In genomic region chr2:74744731-74745505, GRCh38 we compare ENCODE assay signal across 22 cellular contexts.
DNase-seq lines count a peak whose midpoint lies in the region; ATAC-seq, FAIRE-seq and TF ChIP-seq lines count a peak whose summit lies in the region.
"Had no signal": no experiment of that assay in that cellular context is flagged by ENCODE, and none has a peak within 500 bp of the region (broad histone marks: within the 10 kb centered on the region; RNA-seq: fewer than 3 reads in every experiment).

No MANE protein-coding gene starts in this region.

- no peaks in the 10 kb centered on the region for H4K20me1 ChIP-seq in HepG2 (ENCODE audit: insufficient read depth, low read length)

- no peaks in the 10 kb centered on the region for H3K36me3 ChIP-seq in HepG2 (replicated peaks in 1 of 2; ENCODE audit: control insufficient read depth in 1 of 2, insufficient read depth in 2 of 2, low read length in 2 of 2)
- no peaks in the 10 kb centered on the region for H3K36me3 ChIP-seq in right lobe of liver
- H3K36me3 ChIP-seq: HAP-1, MG63 had no signal

- H3K79me2 ChIP-seq in HepG2 (ENCODE audit: insufficient read depth, low read length), result no peaks in the 10 kb centered on the region

- H3K4me1 ChIP-seq in HepG2 (ENCODE audit: insufficient read depth, low read length), result peaks cover 71% of the 10 kb centered on the region
- no peaks in the 10 kb centered on the region for H3K4me1 ChIP-seq in right lobe of liver
- H3K4me1 ChIP-seq: HAP-1 had no signal

- no peaks in the 10 kb centered on the region for H3K27me3 Mint-ChIP-seq in chondrocyte (ENCODE audit: low read depth)
- no peaks in the 10 kb centered on the region for H3K27me3 Mint-ChIP-seq in activated naive CD4-positive, alpha-beta T cell treated with anti-CD3 and anti-CD28 coated beads, Interleukin-2, amount 10 ng/mL, durations not matched to agents 7 days and 5 days

- no peak overlapping the region for H3K4me3 ChIP-seq in HepG2 (replicated peaks in 1 of 3; ENCODE audit: insufficient read depth in 1 of 3, low read depth in 2 of 3, low read length in 3 of 3)
- no peak overlapping the region for H3K4me3 ChIP-seq in right lobe of liver
- H3K4me3 ChIP-seq: HAP-1, MG63 had no signal

- WGBS in HepG2 (ENCODE audit: low lambda C conversion rate), result 2% methylated on average over 3 of the region's 3 CpGs
- WGBS in right lobe of liver (ENCODE audit: insufficient coverage, low coverage, low lambda C conversion rate, missing lambda C conversion rate), result 12% methylated on average over 3 of the region's 3 CpGs

- no peak for DNase-seq in HepG2 (ENCODE audit: low spot score)
- DNase-seq in right lobe of liver, result no peak
- peak; percentile 54 for DNase-seq in cerebellar cortex (ENCODE audit: low spot score)
- peak; percentile 78 for DNase-seq in islet precursor cell
- DNase-seq in GM12892 (ENCODE audit: insufficient read length), result no peak
- DNase-seq in chondrocyte (ENCODE audit: low spot score), result no peak
- no peak for DNase-seq in activated naive CD4-positive, alpha-beta T cell treated with anti-CD3 and anti-CD28 coated beads, Interleukin-2, amount 10 ng/mL, durations not matched to agents 7 days and 5 days
- DNase-seq: CD4-positive, CD25-positive, alpha-beta regulatory T cell; GOT3; HFFc6; KG1; MG63; NCI-H1417; NCI-H1694; NCI-H2081; NCI-H345; NCI-H774; SHP77 had no signal

- POLR2A ChIA-PET in HepG2 (lab: Yijun Ruan, JAX), result no interaction called here

- no peak overlapping the region for H3K27ac ChIP-seq in HepG2 (ENCODE audit: extremely low read length, insufficient read depth, low read length)
- no peak overlapping the region for H3K27ac ChIP-seq in right lobe of liver

- in situ Hi-C loops in HepG2 (cut with HindIII; ENCODE audit: extremely low pct_ligation_motif_present, low pct_unique_long_range_greater_than_20kb), result no loop called here

- no peak for TF ChIP-seq RAD21 in HepG2 (CRISPR knock-in tag; IDR thresholded peaks at IDR 0.05)

- BruUV-seq in HepG2 (replicated peaks; lab: Mats Ljungman, UMichigan), result no TSS peak

- peaks cover 49% of the 10 kb centered on the region for H3K4me1 Mint-ChIP-seq in chondrocyte (ENCODE audit: low read depth)
- H3K4me1 Mint-ChIP-seq in activated naive CD4-positive, alpha-beta T cell treated with anti-CD3 and anti-CD28 coated beads, Interleukin-2, amount 10 ng/mL, durations not matched to agents 7 days and 5 days, result no peaks in the 10 kb centered on the region
- H3K4me1 Mint-ChIP-seq: CD4-positive, CD25-positive, alpha-beta regulatory T cell had no signal

- no peak overlapping the region for H3K9ac ChIP-seq in HepG2 (ENCODE audit: insufficient read depth, low read depth, low read length)

- no peak for TF ChIP-seq POLR2A in HepG2 (IDR thresholded peaks at IDR 0.05; ENCODE audit: insufficient read depth in 1 of 2, low read depth in 2 of 2, low read length in 2 of 2)
- no peak for TF ChIP-seq POLR2A in right lobe of liver (IDR thresholded peaks at IDR 0.05)
- no peak for TF ChIP-seq POLR2A in GM12892 (IDR thresholded peaks at IDR 0.05; ENCODE audit: low read depth, low read length)

- peaks cover 0 to 37% of the 10 kb centered on the region in 2 experiments; a peak in 4 of 5 replicates for H3K27me3 ChIP-seq in HepG2 (ENCODE audit: control insufficient read depth in 1 of 2, insufficient read depth in 2 of 2, low read length in 2 of 2)
- H3K27me3 ChIP-seq in right lobe of liver, result no peaks in the 10 kb centered on the region
- H3K27me3 ChIP-seq: MG63 had no signal

- FAIRE-seq in HepG2 (lab: Jason Lieb, UNC) (no peak), GM12892 (lab: Jason Lieb, UNC) (no peak)
- FAIRE-seq: G401.6, HTR-8/SVneo had no signal

- ATAC-seq in HepG2 (no peak), right lobe of liver (no peak)
- ATAC-seq: Panc1 had no signal

- CTCF ChIA-PET in HepG2 (lab: Yijun Ruan, JAX; ENCODE audit: low intra/inter-chr PET ratio, low total read pairs), result no interaction called here
- CTCF ChIA-PET in activated naive CD4-positive, alpha-beta T cell treated with anti-CD3 and anti-CD28 coated beads, Interleukin-2, amount 10 ng/mL, durations not matched to agents 7 days and 5 days (lab: Charles Lee), result interaction anchor here (1.2 kb wide), 1 partner anchor 9 kb away, joined by 3 read pairs; no protein-coding TSS in a partner anchor

- TF ChIP-seq EP300 in HepG2 (IDR thresholded peaks at IDR 0.05; ENCODE audit: low read depth in 2 of 2, low read length in 2 of 2) (no peak), HepG2 (CRISPR knock-in tag; IDR thresholded peaks at IDR 0.05; ENCODE audit: borderline replicate concordance) (no peak)

- intact Hi-C loops in HepG2 (cut with micrococcal nuclease; ENCODE audit: unreplicated experiment), result no loop called here
- intact Hi-C loops in right lobe of liver (cut with DNase I), result no loop called here

- no peaks in the 10 kb centered on the region for H3K9me3 Mint-ChIP-seq in chondrocyte (ENCODE audit: low read depth)
- H3K9me3 Mint-ChIP-seq in activated naive CD4-positive, alpha-beta T cell treated with anti-CD3 and anti-CD28 coated beads, Interleukin-2, amount 10 ng/mL, durations not matched to agents 7 days and 5 days, result no peaks in the 10 kb centered on the region
- H3K9me3 Mint-ChIP-seq: HFFc6 had no signal

- no peaks in the 10 kb centered on the region for H3K9me3 ChIP-seq in HepG2 (ENCODE audit: low read length)
- H3K9me3 ChIP-seq in right lobe of liver, result no peaks in the 10 kb centered on the region
- H3K9me3 ChIP-seq: HAP-1, MG63 had no signal

- no peak overlapping the region for H3K27ac Mint-ChIP-seq in chondrocyte (ENCODE audit: unreplicated experiment)
- no peak overlapping the region for H3K27ac Mint-ChIP-seq in activated naive CD4-positive, alpha-beta T cell treated with anti-CD3 and anti-CD28 coated beads, Interleukin-2, amount 10 ng/mL, durations not matched to agents 7 days and 5 days
- H3K27ac Mint-ChIP-seq: CD4-positive, CD25-positive, alpha-beta regulatory T cell; HFFc6 had no signal

- no peak for TF ChIP-seq CTCF in HepG2 (CRISPR knock-in tag; IDR thresholded peaks at IDR 0.05)
- no peak for TF ChIP-seq CTCF in right lobe of liver (IDR thresholded peaks at IDR 0.05)
- TF ChIP-seq CTCF in chondrocyte (IDR thresholded peaks at IDR 0.05), result no peak

- H3K4me2 ChIP-seq in HepG2 (ENCODE audit: low read depth, low read length), result no peak overlapping the region

- no peak overlapping the region for H3K4me3 Mint-ChIP-seq in chondrocyte (ENCODE audit: unreplicated experiment)
- no peak overlapping the region for H3K4me3 Mint-ChIP-seq in activated naive CD4-positive, alpha-beta T cell treated with anti-CD3 and anti-CD28 coated beads, Interleukin-2, amount 10 ng/mL, durations not matched to agents 7 days and 5 days
- H3K4me3 Mint-ChIP-seq: CD4-positive, CD25-positive, alpha-beta regulatory T cell; HFFc6 had no signal

- H3K36me3 Mint-ChIP-seq in chondrocyte (ENCODE audit: low read depth), result no peaks in the 10 kb centered on the region
- no peaks in the 10 kb centered on the region for H3K36me3 Mint-ChIP-seq in activated naive CD4-positive, alpha-beta T cell treated with anti-CD3 and anti-CD28 coated beads, Interleukin-2, amount 10 ng/mL, durations not matched to agents 7 days and 5 days
- H3K36me3 Mint-ChIP-seq: CD4-positive, CD25-positive, alpha-beta regulatory T cell had no signal

- H2AFZ ChIP-seq in HepG2 (ENCODE audit: low read length), result no peak overlapping the region

TF ChIP-seq in HepG2, 621 proteins besides CTCF, POLR2A, EP300 and RAD21 (continues in another document):
- TF ChIP-seq ZNF235 (CRISPR knock-in tag; IDR thresholded peaks at IDR 0.05; ENCODE audit: borderline replicate concordance) (no peak), ELK4 (CRISPR knock-in tag; IDR thresholded peaks at IDR 0.05; ENCODE audit: borderline replicate concordance) (no peak), ZNF749 (CRISPR knock-in tag; IDR thresholded peaks at IDR 0.05; ENCODE audit: borderline replicate concordance) (no peak), ZGPAT (CRISPR knock-in tag; IDR thresholded peaks at IDR 0.05) (no peak), ZNF354B (CRISPR knock-in tag; IDR thresholded peaks at IDR 0.05) (no peak), SP1 (IDR thresholded peaks at IDR 0.05) (no peak), SP1 (CRISPR knock-in tag; IDR thresholded peaks at IDR 0.05) (no peak), KDM1A (CRISPR knock-in tag; IDR thresholded peaks at IDR 0.05) (no peak), ZSCAN12 (CRISPR knock-in tag; IDR thresholded peaks at IDR 0.05) (no peak), ZMYM3 (CRISPR knock-in tag; IDR thresholded peaks at IDR 0.05) (0 out of 2 replicates have a peak, but pooled peaks have one; percentile 20), ZNF629 (CRISPR knock-in tag; conservative IDR thresholded peaks at IDR 0.05) (no peak), FOXO4 (CRISPR knock-in tag; conservative IDR thresholded peaks at IDR 0.05) (0 out of 2 replicates have a peak, but pooled peaks have one; percentile 36)

Comparison
In these comparisons a context has a peak if more than half of its experiments do, and no peak if none do; other contexts are left out.
1. DNase-seq: peak in cerebellar cortex (single experiment) and islet precursor cell (single experiment); none in HepG2 (single experiment), right lobe of liver (0 of 3), GM12892 (single experiment), chondrocyte (single experiment) and activated naive CD4-positive, alpha-beta T cell treated with anti-CD3 and anti-CD28 coated beads, Interleukin-2, amount 10 ng/mL, durations not matched to agents 7 days and 5 days (single experiment).